22 cellular contexts compared by ENCODE assay signal in genomic region chr17:50432125-50432762, GRCh38. TPM values are rescaled to one million over a fixed set of nuclear protein-coding genes. Genes with fewer than 3 reads are reported as not detected.
"Had no signal": no experiment of that assay in that cellular context is flagged by ENCODE, and none has a peak within 500 bp of the region (broad histone marks: within the 10 kb centered on the region; RNA-seq: fewer than 3 reads in every experiment).

No MANE protein-coding gene starts in this region.

- H3K4me2 ChIP-seq: hepatocyte, smooth muscle cell had no signal

- H3K27ac ChIP-seq: right atrium auricular region, thoracic aorta, WERI-Rb-1 had no signal

- H3K27me3 ChIP-seq: hepatocyte, right atrium auricular region had no signal

- DNase-seq: activated CD4-positive, alpha-beta memory T cell treated with anti-CD3 and anti-CD28 coated beads for 36 hours; activated CD8-positive, alpha-beta memory T cell treated with anti-CD3 and anti-CD28 coated beads, Interleukin-2, amount 10 ng/mL, durations not matched to agents 7 days and 5 days; activated naive CD4-positive, alpha-beta T cell; activated naive CD8-positive, alpha-beta T cell treated with anti-CD3 and anti-CD28 coated beads for 36 hours; amniotic stem cell; effector CD8-positive, alpha-beta T cell; midbrain; nucleus accumbens; stimulated activated CD4-positive, alpha-beta T cell treated with anti-CD3 and anti-CD28 coated beads, Interleukin-4, amount 100 ng/mL, for 24 hours; stimulated activated naive B cell treated with anti-CD40 and anti-IgM and Interleukin-4, amounts not matched to agents 10 μg/mL and 1 μg/mL and 100 μg/mL, for 72 hours; WERI-Rb-1 had no signal

- H3K4me3 ChIP-seq: hepatocyte, lung, right atrium auricular region, smooth muscle cell, thoracic aorta had no signal

- H3K36me3 ChIP-seq: right atrium auricular region, thoracic aorta, WERI-Rb-1 had no signal

- H2AFZ ChIP-seq: hepatocyte had no signal

- H3K9me3 ChIP-seq: right atrium auricular region, thoracic aorta had no signal

- ATAC-seq: activated CD8-positive, alpha-beta memory T cell treated with anti-CD3 and anti-CD28 coated beads, Interleukin-2, amount 10 ng/mL, durations not matched to agents 7 days and 5 days; activated T-helper 17 cell treated with anti-CD3 and anti-CD28 coated beads, Interleukin-2, amount 50 U/mL, for 72 hours; esophagus mucosa; left lobe of liver; stimulated activated naive B cell treated with anti-CD40 and anti-IgM and Interleukin-4, amounts not matched to agents 10 μg/mL and 1 μg/mL and 100 μg/mL, for 72 hours had no signal

RNA-seq across cellular contexts. Expression of gene CHAD, which starts 36.4 kb away (rescaled TPM):
- total RNA-seq: activated CD4-positive, alpha-beta memory T cell treated with anti-CD3 and anti-CD28 coated beads for 36 hours; activated CD8-positive, alpha-beta memory T cell treated with anti-CD3 and anti-CD28 coated beads, Interleukin-2, amount 10 ng/mL, durations not matched to agents 7 days and 5 days; activated naive CD8-positive, alpha-beta T cell treated with anti-CD3 and anti-CD28 coated beads for 36 hours; activated T-helper 17 cell treated with anti-CD3 and anti-CD28 coated beads, Interleukin-2, amount 50 U/mL, for 72 hours; cerebellum; esophagus mucosa; glomerular endothelial cell; smooth muscle cell; T-helper 2 cell treated with Interferon-gamma antibody and Interleukin-4, amounts not matched to agents 100 ng/mL and 5 ng/mL, for 36 hours; thoracic aorta had no signal
